8 cellular contexts compared by ENCODE assay signal in genomic region chr12:113221181-113221996, GRCh38. TPM values are rescaled to one million over a fixed set of nuclear protein-coding genes. Genes with fewer than 3 reads are reported as not detected.
DNase-seq lines count a peak whose midpoint lies in the region; ATAC-seq and TF ChIP-seq lines count a peak whose summit lies in the region.

TPCN1 (plus strand) TSS chr12:113221464; CDS start chr12:113226853, 5,389 bp downstream.

- intact Hi-C loops in uterus (cut with DNase I; ENCODE audit: low total_unique reads) = no loop called here

- DNase-seq in NCI-H187 (lab: John Stamatoyannopoulos, UW) = peak; percentile 99 to 100
- DNase-seq in T-helper 2 cell = peak; percentile 96 to 100 (median 99)
- peak; percentile 100 for DNase-seq in right atrium auricular region (ENCODE audit: low spot score)
- peak; percentile 100 for DNase-seq in pulmonary artery endothelial cell (ENCODE audit: low read depth, low spot score)
- DNase-seq in uterus = peak; percentile 99 to 100

- TF ChIP-seq POLR2A in GM15510 (IDR thresholded peaks at IDR 0.05; ENCODE audit: borderline replicate concordance, extremely low read depth, insufficient read length) (peak; percentile 99), uterus (IDR thresholded peaks at IDR 0.05) (peak; percentile 98 to 99)

- H3K4me3 ChIP-seq in right atrium auricular region = peak within 1 kb of the TSS; percentile 79 to 84
- peak within 1 kb of the TSS; percentile 87 to 92 for H3K4me3 ChIP-seq in uterus

- no peak for TF ChIP-seq CTCF in right atrium auricular region (IDR thresholded peaks at IDR 0.05)
- TF ChIP-seq CTCF in uterus (IDR thresholded peaks at IDR 0.05) = peak in 1 of 4 experiments; percentile 53

- peak; percentile 90 for ATAC-seq in HG02938 (IDR thresholded peaks at IDR 0.05; ENCODE audit: unreplicated experiment)

- H3K36me3 ChIP-seq in right atrium auricular region = no peaks in the 10 kb centered on the region
- H3K36me3 ChIP-seq in uterus = no peaks in the 10 kb centered on the region

- H3K27ac ChIP-seq in angular gyrus (ENCODE audit: low read depth, low read length) (peak within 1 kb of the TSS; percentile 88), right atrium auricular region (peak within 1 kb of the TSS; percentile 90 to 91), uterus (peak within 1 kb of the TSS; percentile 91 to 94)

- H3K4me1 ChIP-seq in right atrium auricular region = peaks cover 0 to 44% of the 10 kb centered on the region in 2 donors
- H3K4me1 ChIP-seq in uterus = peaks cover 0 to 11% of the 10 kb centered on the region in 2 donors

- H3K9me3 ChIP-seq in right atrium auricular region = no peaks in the 10 kb centered on the region
- no peaks in the 10 kb centered on the region for H3K9me3 ChIP-seq in uterus

- H3K27me3 ChIP-seq in right atrium auricular region (no peaks in the 10 kb centered on the region), uterus (no peaks in the 10 kb centered on the region)

RNA-seq across cellular contexts. Expression of gene TPCN1, which starts in this region (rescaled TPM):
- total RNA-seq in right atrium auricular region (10 to 100 TPM; 57.3 to 58.7 TPM), pulmonary artery endothelial cell (8.2 and 10.8 TPM in 2 replicates), uterus (10 to 100 TPM; 21.4 to 79.8 (median 52.9) TPM)

Comparison
In these comparisons a context has a peak if more than half of its experiments do, and no peak if none do; other contexts are left out.
1. Peak in every context shown above with its lines: DNase-seq, ATAC-seq, H3K4me3 ChIP-seq and H3K27ac ChIP-seq.